In genomic region chr6:127945434-127946097, GRCh38 we compare ENCODE assay signal across 27 cellular contexts. TPM values are rescaled to one million over a fixed set of nuclear protein-coding genes. Genes with fewer than 3 reads are reported as not detected.
"Had no signal": no experiment of that assay in that cellular context is flagged by ENCODE, and none has a peak within 500 bp of the region (broad histone marks: within the 10 kb centered on the region; RNA-seq: fewer than 3 reads in every experiment).

No MANE protein-coding gene starts in this region.

- H3K4me3 Mint-ChIP-seq: activated CD4-positive, alpha-beta T cell treated with anti-CD3 and anti-CD28 coated beads, Interleukin-2, amount 10 ng/mL, durations not matched to agents 7 days and 5 days; activated T-cell treated with anti-CD3 and anti-CD28 coated beads, Interleukin-2, amount 50 U/mL, for 24 hours; activated T-cell treated with anti-CD3 and anti-CD28 coated beads, Interleukin-2, amount 50 U/mL, for 72 hours had no signal

- ATAC-seq: activated T-cell treated with anti-CD3 and anti-CD28 coated beads, Interleukin-2, amount 50 U/mL, for 72 hours; body of pancreas; gastroesophageal sphincter had no signal

- DNase-seq: activated CD4-positive, alpha-beta T cell treated with anti-CD3 and anti-CD28 coated beads for 4 hours; activated CD4-positive, alpha-beta T cell treated with anti-CD3 and anti-CD28 coated beads, Interleukin-2, amount 10 ng/mL, durations not matched to agents 7 days and 5 days; activated CD4-positive, alpha-beta T cell treated with anti-CD3 and anti-CD28 coated beads, Interleukin-2, amount 50 U/mL, for 48 hours; activated CD4-positive, CD25-positive, alpha-beta regulatory T cell; activated CD4-positive, CD25-positive, alpha-beta regulatory T cell treated with anti-CD3 and anti-CD28 coated beads, Interleukin-2, amount 50 U/mL, for 72 hours; activated CD8-positive, alpha-beta memory T cell treated with anti-CD3 and anti-CD28 coated beads, Interleukin-2, amount 50 U/mL, for 48 hours; activated gamma-delta T cell; activated naive CD4-positive, alpha-beta T cell; activated naive CD4-positive, alpha-beta T cell treated with anti-CD3 and anti-CD28 coated beads, Interleukin-2, amount 50 U/mL, for 16 hours; activated T-cell treated with anti-CD3 and anti-CD28 coated beads for 4 hours; activated T-cell treated with anti-CD3 and anti-CD28 coated beads, Interleukin-2, amount 50 U/mL, for 24 hours; activated T-cell treated with anti-CD3 and anti-CD28 coated beads, Interleukin-2, amount 50 U/mL, for 72 hours; adrenal gland; amygdala; aorta; body of pancreas; caudate nucleus; effector CD8-positive, alpha-beta T cell; esophagus squamous epithelium; foreskin melanocyte; T-helper 2 cell had no signal

- H3K27me3 Mint-ChIP-seq: activated CD4-positive, alpha-beta T cell treated with anti-CD3 and anti-CD28 coated beads, Interleukin-2, amount 10 ng/mL, durations not matched to agents 7 days and 5 days; activated T-cell treated with anti-CD3 and anti-CD28 coated beads, Interleukin-2, amount 50 U/mL, for 24 hours had no signal

- H3K27ac Mint-ChIP-seq: activated CD4-positive, alpha-beta T cell treated with anti-CD3 and anti-CD28 coated beads, Interleukin-2, amount 10 ng/mL, durations not matched to agents 7 days and 5 days; activated T-cell treated with anti-CD3 and anti-CD28 coated beads, Interleukin-2, amount 50 U/mL, for 24 hours; activated T-cell treated with anti-CD3 and anti-CD28 coated beads, Interleukin-2, amount 50 U/mL, for 72 hours had no signal

RNA-seq across cellular contexts. Expression of gene THEMIS, which starts 44.7 kb away (rescaled TPM):
- total RNA-seq: chondrocyte, dermis microvascular lymphatic vessel endothelial cell, endothelial cell of umbilical vein, fibroblast of lung, glomerular endothelial cell had no signal
